ENCODE assay signal across 1 cellular context in genomic region chr20:49603209-49603627, GRCh38.
TF ChIP-seq lines count a peak whose summit lies in the region.

No MANE protein-coding gene starts in this region.

TF ChIP-seq in HepG2, 621 proteins besides CTCF, POLR2A, EP300 and RAD21 (continued from another document and continues in another):
- TF ChIP-seq ZNF556 (CRISPR knock-in tag; IDR thresholded peaks at IDR 0.05; ENCODE audit: borderline replicate concordance) (no peak; the same call in 1 of the 2 replicates), NFRKB (IDR thresholded peaks at IDR 0.05) (no peak), ZNF136 (CRISPR knock-in tag; IDR thresholded peaks at IDR 0.05; ENCODE audit: low read depth) (no peak), ZNF761 (CRISPR knock-in tag; conservative IDR thresholded peaks at IDR 0.05) (no peak), GTF3A (CRISPR knock-in tag; conservative IDR thresholded peaks at IDR 0.05) (no peak), ZNF792 (CRISPR knock-in tag; IDR thresholded peaks at IDR 0.05) (no peak), ZBTB4 (CRISPR knock-in tag; IDR thresholded peaks at IDR 0.05; ENCODE audit: borderline replicate concordance) (0 out of 2 replicates have a peak, but pooled peaks have one; percentile 57), KDM4B (CRISPR knock-in tag; IDR thresholded peaks at IDR 0.05) (no peak), NAIF1 (CRISPR knock-in tag; IDR thresholded peaks at IDR 0.05; ENCODE audit: borderline replicate concordance) (no peak), HNF1A (IDR thresholded peaks at IDR 0.05; ENCODE audit: low read depth) (no peak), HNF1A (CRISPR knock-in tag; IDR thresholded peaks at IDR 0.05; ENCODE audit: borderline replicate concordance) (no peak), ZNF292 (CRISPR knock-in tag; IDR thresholded peaks at IDR 0.05; ENCODE audit: borderline replicate concordance, low read depth) (no peak), MTA1 (CRISPR knock-in tag; IDR thresholded peaks at IDR 0.05; ENCODE audit: borderline replicate concordance) (peak; percentile 32; the same call in 1 of the 2 replicates), HDAC2 (CRISPR knock-in tag; IDR thresholded peaks at IDR 0.05) (peak; percentile 49; the same call in 1 of the 2 replicates), ZNF33B (CRISPR knock-in tag; IDR thresholded peaks at IDR 0.05) (no peak; the same call in 1 of the 2 replicates), CERS6 (CRISPR knock-in tag; IDR thresholded peaks at IDR 0.05) (no peak), CENPT (CRISPR knock-in tag; IDR thresholded peaks at IDR 0.05; ENCODE audit: low read depth) (no peak), PHB2 (IDR thresholded peaks at IDR 0.05; ENCODE audit: partially characterized antibody) (no peak), STAG1 (CRISPR knock-in tag; IDR thresholded peaks at IDR 0.05) (peak; percentile 77), ZNF350 (CRISPR knock-in tag; IDR thresholded peaks at IDR 0.05; ENCODE audit: borderline replicate concordance, low read depth) (peak; percentile 65; the same call in 1 of the 2 replicates), GATAD2A (CRISPR knock-in tag; IDR thresholded peaks at IDR 0.05) (peak; percentile 76), MTA3 (CRISPR knock-in tag; IDR thresholded peaks at IDR 0.05) (no peak), HCFC1 (IDR thresholded peaks at IDR 0.05; ENCODE audit: low read depth, low read length) (no peak), HOXA5 (CRISPR knock-in tag; IDR thresholded peaks at IDR 0.05) (no peak), MEIS2 (CRISPR knock-in tag; IDR thresholded peaks at IDR 0.05) (peak; percentile 53; the same call in 1 of the 2 replicates), PHF5A (CRISPR knock-in tag; IDR thresholded peaks at IDR 0.05; ENCODE audit: low read depth, unreplicated experiment) (peak; percentile 70), ZNF235 (CRISPR knock-in tag; IDR thresholded peaks at IDR 0.05; ENCODE audit: borderline replicate concordance) (no peak), HNRNPL (IDR thresholded peaks at IDR 0.05; ENCODE audit: low read depth, low read length) (no peak), HMG20A (CRISPR knock-in tag; IDR thresholded peaks at IDR 0.05; ENCODE audit: borderline replicate concordance) (no peak; the same call in 1 of the 2 replicates), RELA (CRISPR knock-in tag; IDR thresholded peaks at IDR 0.05) (no peak), ZNF788 (CRISPR knock-in tag; IDR thresholded peaks at IDR 0.05; ENCODE audit: borderline replicate concordance) (no peak), ARID4A (CRISPR knock-in tag; IDR thresholded peaks at IDR 0.05; ENCODE audit: borderline replicate concordance) (peak; percentile 43; the same call in 1 of the 2 replicates), DNMT3B (CRISPR knock-in tag; conservative IDR thresholded peaks at IDR 0.05) (no peak), HBP1 (CRISPR knock-in tag; IDR thresholded peaks at IDR 0.05; ENCODE audit: low read depth) (peak; percentile 76; the same call in 1 of the 2 replicates), FOXJ3 (CRISPR knock-in tag; IDR thresholded peaks at IDR 0.05; ENCODE audit: borderline replicate concordance) (no peak; the same call in 1 of the 2 replicates), ZNF441 (CRISPR knock-in tag; IDR thresholded peaks at IDR 0.05; ENCODE audit: borderline replicate concordance) (no peak), RARA (CRISPR knock-in tag; IDR thresholded peaks at IDR 0.05) (no peak; the same call in 1 of the 2 replicates), HNRNPUL1 (IDR thresholded peaks at IDR 0.05; ENCODE audit: low read depth, low read length) (no peak), PATZ1 (CRISPR knock-in tag; IDR thresholded peaks at IDR 0.05) (no peak), ZSCAN31 (CRISPR knock-in tag; IDR thresholded peaks at IDR 0.05; ENCODE audit: low read depth) (no peak), ATF1 (CRISPR knock-in tag; IDR thresholded peaks at IDR 0.05) (no peak), RXRB (CRISPR knock-in tag; IDR thresholded peaks at IDR 0.05; ENCODE audit: borderline replicate concordance) (peak; percentile 48; the same call in 1 of the 2 replicates), ZNF800 (CRISPR knock-in tag; IDR thresholded peaks at IDR 0.05) (no peak), ZNF83 (CRISPR knock-in tag; IDR thresholded peaks at IDR 0.05; ENCODE audit: borderline replicate concordance) (0 out of 2 replicates have a peak, but pooled peaks have one; percentile 9), THRA (CRISPR knock-in tag; IDR thresholded peaks at IDR 0.05; ENCODE audit: borderline replicate concordance) (peak; percentile 34; the same call in 1 of the 2 replicates), ZKSCAN5 (CRISPR knock-in tag; IDR thresholded peaks at IDR 0.05) (no peak)
